8 cellular contexts compared by ENCODE assay signal in genomic region chr11:63508009-63508408, GRCh38. TPM values are rescaled to one million over a fixed set of nuclear protein-coding genes. Genes with fewer than 3 reads are reported as not detected.
DNase-seq lines count a peak whose midpoint lies in the region; ATAC-seq and TF ChIP-seq lines count a peak whose summit lies in the region.

No MANE protein-coding gene starts in this region.

- TF ChIP-seq CTCF in right atrium auricular region (IDR thresholded peaks at IDR 0.05) (peak in 1 of 2 donors; percentile 56), Panc1 (IDR thresholded peaks at IDR 0.05) (peak; percentile 80), fibroblast of villous mesenchyme (IDR thresholded peaks at IDR 0.05; ENCODE audit: insufficient read depth, low read depth, low read length) (peak; percentile 40), lower leg skin (IDR thresholded peaks at IDR 0.05) (no peak)

- H3K36me3 ChIP-seq in right atrium auricular region (no peaks in the 10 kb centered on the region), Panc1 (ENCODE audit: control insufficient read depth, insufficient read depth, low read length) (no peaks in the 10 kb centered on the region)

- in situ Hi-C loops in Panc1 (cut with HindIII; ENCODE audit: low pct_unique_long_range_greater_than_20kb, low sequenced_read_pairs) = no loop called here

- intact Hi-C loops in Right ventricle myocardium inferior (cut with DNase I) = loop anchor here (1.0 kb wide), 1 partner anchor 18 kb away; no protein-coding TSS in a partner anchor
- intact Hi-C loops in Panc1 (cut with micrococcal nuclease; ENCODE audit: unreplicated experiment) = no loop called here
- intact Hi-C loops in lower leg skin (cut with DNase I; ENCODE audit: low total_unique reads) = no loop called here

- H3K4me3 ChIP-seq in right atrium auricular region (no peak overlapping the region), Panc1 (ENCODE audit: low read depth in 2 of 2, low read length in 2 of 2) (no peak overlapping the region), fibroblast of villous mesenchyme (ENCODE audit: low read depth, low read length) (no peak overlapping the region), lower leg skin (ENCODE audit: low read depth, poor library complexity, severe bottlenecking) (no peak overlapping the region)

- ATAC-seq in Right ventricle myocardium inferior (peak; percentile 61), Panc1 (peak; percentile 88), GM19463 (IDR thresholded peaks at IDR 0.05; ENCODE audit: unreplicated experiment) (no peak)

- BruUV-seq in Panc1 (replicated peaks; lab: Mats Ljungman, UMichigan) = no TSS peak

- POLR2A ChIA-PET in Panc1 (lab: Charles Lee) = no interaction called here

- H3K27ac ChIP-seq in right atrium auricular region = no peak overlapping the region
- H3K27ac ChIP-seq in Panc1 (ENCODE audit: low read length) = no peak overlapping the region

- 62 to 70% methylated on average over 3 of the region's 3 CpGs for whole genome bisulfite sequencing in lower leg skin, 2 donors

- no peaks in the 10 kb centered on the region for H3K9me3 ChIP-seq in right atrium auricular region
- no peaks in the 10 kb centered on the region for H3K9me3 ChIP-seq in Panc1 (ENCODE audit: control insufficient read depth, insufficient read depth, low read depth, low read length)

- H3K4me1 ChIP-seq in right atrium auricular region (peaks cover 0 to 27% of the 10 kb centered on the region in 2 donors), Panc1 (ENCODE audit: control insufficient read depth, insufficient read depth, low read length) (no peaks in the 10 kb centered on the region)

- CTCF ChIA-PET in Panc1 (lab: Charles Lee) = interaction anchor here (0.7 to 1.6 kb wide), 2 partner anchors 8 to 29 kb away, joined by 4 to 8 read pairs; no protein-coding TSS in a partner anchor

- DNase-seq in Right ventricle myocardium inferior (ENCODE audit: missing footprints) (no peak), right atrium auricular region (ENCODE audit: low spot score) (no peak), Panc1 (ENCODE audit: low read depth, low spot score) (peak; percentile 13), fibroblast of villous mesenchyme (ENCODE audit: low read depth) (peak; percentile 33), putamen (ENCODE audit: low spot score) (peak; percentile 85), SHP77 treated with DMSO at 0.1 percent for 48 hours (lab: John Stamatoyannopoulos, UW) (no peak), lower leg skin (ENCODE audit: low spot score in 2 of 2) (no peak)

- no peak for TF ChIP-seq POLR2A in lower leg skin (IDR thresholded peaks at IDR 0.05)

- H3K27me3 ChIP-seq in right atrium auricular region = no peaks in the 10 kb centered on the region
- no peaks in the 10 kb centered on the region for H3K27me3 ChIP-seq in Panc1 (ENCODE audit: control insufficient read depth, insufficient read depth, low read length)

RNA-seq across cellular contexts. Expression of gene LGALS12, which starts 2.1 kb away (rescaled TPM):
- total RNA-seq in Right ventricle myocardium inferior = 2.6 TPM
- 1 to 10 TPM in 1 of 2 donors, not detected in 1; 2.9 TPM for total RNA-seq in right atrium auricular region
- not detected for total RNA-seq in Panc1 (2021; ENCODE audit: unreplicated experiment)
- not detected for polyA plus RNA-seq in Panc1 (2012; ENCODE audit: insufficient read length)
- not detected in 2 replicates for total RNA-seq in fibroblast of villous mesenchyme
- 1 to 10 TPM in 1 of 4 donors, under 1 TPM in 2, not detected in 1; 0.17 to 2.5 (median 0.84) TPM for total RNA-seq in lower leg skin

RNA-seq across cellular contexts. Expression of gene PLAAT5, which starts 17.0 kb away (rescaled TPM):
- 4.8 TPM for total RNA-seq in Right ventricle myocardium inferior
- 1 to 10 TPM; 4.0 to 5.3 TPM for total RNA-seq in right atrium auricular region
- total RNA-seq in Panc1 (2021; ENCODE audit: unreplicated experiment) = not detected
- polyA plus RNA-seq in Panc1 (2012; ENCODE audit: insufficient read length) = not detected
- total RNA-seq in fibroblast of villous mesenchyme = not detected in 2 replicates
- 1 to 10 TPM in 3 of 4 donors, under 1 TPM in 1; 0.91 to 3.8 (median 1.2) TPM for total RNA-seq in lower leg skin

RNA-seq across cellular contexts. Expression of gene PLAAT4, which starts 28.6 kb away (rescaled TPM):
- total RNA-seq in Right ventricle myocardium inferior = 36.1 TPM
- total RNA-seq in right atrium auricular region = 10 to 100 TPM; 11.3 to 18.2 TPM
- total RNA-seq in Panc1 (2021; ENCODE audit: unreplicated experiment) = 15.2 TPM
- 5.7 TPM for polyA plus RNA-seq in Panc1 (2012; ENCODE audit: insufficient read length)
- 5.8 and 8.2 TPM in 2 replicates for total RNA-seq in fibroblast of villous mesenchyme
- 1 to 10 TPM; 2.2 to 8.3 (median 6.2) TPM for total RNA-seq in lower leg skin

RNA-seq across cellular contexts. Expression of gene PLAAT2, which starts 55.2 kb away (rescaled TPM):
- 0.92 TPM for total RNA-seq in Right ventricle myocardium inferior
- not detected for total RNA-seq in right atrium auricular region
- total RNA-seq in Panc1 (2021; ENCODE audit: unreplicated experiment) = not detected
- not detected for polyA plus RNA-seq in Panc1 (2012; ENCODE audit: insufficient read length)
- total RNA-seq in fibroblast of villous mesenchyme = not detected in 2 replicates
- total RNA-seq in lower leg skin = 1 to 10 TPM in 1 of 4 donors, not detected in 3; 4.3 TPM

Comparison
In these comparisons a context has a peak if more than half of its experiments do, and no peak if none do; other contexts are left out.
1. DNase-seq: peak in Panc1 (single experiment), fibroblast of villous mesenchyme (single experiment) and putamen (single experiment); none in Right ventricle myocardium inferior (single experiment), right atrium auricular region (single experiment), SHP77 treated with DMSO at 0.1 percent for 48 hours (single experiment) and lower leg skin (0 of 2).
2. CTCF ChIP-seq: peak in Panc1 (single experiment) and fibroblast of villous mesenchyme (single experiment); none in lower leg skin (0 of 3).